Comparison of ENCODE assay signal across 7 cellular contexts in the genomic region with DNA sequence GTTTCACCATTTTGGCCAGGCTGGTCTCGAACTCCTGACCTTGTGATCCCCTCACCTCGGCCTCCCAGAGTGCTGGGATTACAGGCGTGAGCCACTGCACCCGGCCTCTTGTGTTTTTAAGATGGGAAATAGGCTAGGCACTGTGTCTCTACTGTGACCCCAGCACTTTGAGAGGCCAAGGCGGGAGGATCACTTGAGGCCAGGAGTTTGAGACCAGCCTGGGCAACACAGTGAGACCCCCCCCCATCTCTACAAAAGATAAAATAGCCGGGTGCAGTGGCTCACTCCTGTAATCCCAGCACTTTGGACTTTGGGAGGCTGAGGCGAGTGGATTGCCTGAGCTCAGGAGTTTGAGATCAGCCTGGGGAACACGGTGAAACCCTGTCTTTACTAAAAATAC. TPM values are rescaled to one million over a fixed set of nuclear protein-coding genes. Genes with fewer than 3 reads are reported as not detected.
"Had no signal": no experiment of that assay in that cellular context is flagged by ENCODE, and none has a peak within 500 bp of the region (broad histone marks: within the 10 kb centered on the region; RNA-seq: fewer than 3 reads in every experiment).

No MANE protein-coding gene starts in this region.

RNA-seq across cellular contexts. Expression of a gene that starts 56.3 kb away (rescaled TPM):
- total RNA-seq: H1, H9, HFFc6, HT1080, IMR-90, K562 had no signal
- polyA plus RNA-seq: GM23338, K562 had no signal
